Comparison of ENCODE assay signal across 25 cellular contexts in genomic region chr4:79366422-79366821, GRCh38. TPM values are rescaled to one million over a fixed set of nuclear protein-coding genes. Genes with fewer than 3 reads are reported as not detected.
A peak's percentile ranks its signal among the peaks of the same experiment; 100 is the strongest.
DNase-seq lines count a peak whose midpoint lies in the region; ATAC-seq, FAIRE-seq and TF ChIP-seq lines count a peak whose summit lies in the region.
"Had no signal": no experiment of that assay in that cellular context is flagged by ENCODE, and none has a peak within 500 bp of the region (broad histone marks: within the 10 kb centered on the region; RNA-seq: fewer than 3 reads in every experiment).

No MANE protein-coding gene starts in this region.

- TF ChIP-seq EP300 in A549 (IDR thresholded peaks at IDR 0.05): no peak
- no peak for TF ChIP-seq EP300 in K562 (IDR thresholded peaks at IDR 0.05; ENCODE audit: low read length)
- no peak for TF ChIP-seq EP300 in neural cell (conservative IDR thresholded peaks at IDR 0.05; ENCODE audit: poor library complexity, severe bottlenecking)

- no peak overlapping the region for H2AFZ ChIP-seq in K562 (ENCODE audit: low read depth, low read length)
- no peak overlapping the region for H2AFZ ChIP-seq in neural cell (ENCODE audit: low read depth, low read length)

- no peaks in the 10 kb centered on the region for H3K79me2 ChIP-seq in K562 (ENCODE audit: control insufficient read depth, insufficient read depth, low read length)
- no peaks in the 10 kb centered on the region for H3K79me2 ChIP-seq in neural cell (replicated peaks; ENCODE audit: insufficient read depth, low read length)

- peak overlapping the region in 1 of 2 donors; percentile 16 for H3K27ac Mint-ChIP-seq in activated naive CD4-positive, alpha-beta T cell treated with anti-CD3 and anti-CD28 coated beads, Interleukin-2, amount 50 U/mL, for 72 hours
- H3K27ac Mint-ChIP-seq: CD4-positive, alpha-beta memory T cell; GM23338; H9 had no signal

- POLR2A ChIA-PET in A549 (lab: Yijun Ruan, JAX): no interaction called here
- POLR2A ChIA-PET in K562 (lab: Yijun Ruan, JAX): no interaction called here

- no peaks in the 10 kb centered on the region for H3K9me3 Mint-ChIP-seq in activated naive CD4-positive, alpha-beta T cell treated with anti-CD3 and anti-CD28 coated beads, Interleukin-2, amount 50 U/mL, for 72 hours
- H3K9me3 Mint-ChIP-seq: GM23338, H9 had no signal

- H3K9ac ChIP-seq in K562 (ENCODE audit: insufficient read depth in 1 of 2, low read depth in 2 of 2, low read length in 2 of 2) (no peak overlapping the region), neural cell (ENCODE audit: low read length) (no peak overlapping the region)

- H3K27ac ChIP-seq in A549 (no peak overlapping the region), K562 (ENCODE audit: extremely low read depth, low read depth, low read length) (no peak overlapping the region), neural cell (ENCODE audit: low read length) (peak overlapping the region; percentile 78)

- no peaks in the 10 kb centered on the region for H3K9me1 ChIP-seq in K562 (ENCODE audit: control insufficient read depth, insufficient read depth, low read length)

- TF ChIP-seq CTCF in A549 (IDR thresholded peaks at IDR 0.05) (no peak), K562 (IDR thresholded peaks at IDR 0.05 in 2 of 3, conservative IDR thresholded peaks at IDR 0.05 in 1 of 3; ENCODE audit: insufficient read depth in 2 of 3, low read depth in 1 of 3, low read length in 3 of 3) (no peak), neural cell (IDR thresholded peaks at IDR 0.05; ENCODE audit: poor library complexity, severe bottlenecking) (no peak)

- CTCF ChIA-PET in A549 (lab: Yijun Ruan, JAX) (no interaction called here), K562 (lab: Yijun Ruan, JAX; ENCODE audit: low intra/inter-chr PET ratio) (no interaction called here)

- H3F3A ChIP-seq in neural cell (ENCODE audit: insufficient read depth, low read length, poor library complexity, severe bottlenecking): no peaks in the 10 kb centered on the region

- no peak for TF ChIP-seq POLR2A in A549 (IDR thresholded peaks at IDR 0.05; ENCODE audit: low read length)
- no peak for TF ChIP-seq POLR2A in K562 (conservative IDR thresholded peaks at IDR 0.05)

- in situ Hi-C loops in K562 (cut with MboI): no loop called here

- no peak overlapping the region for H3K4me2 ChIP-seq in A549
- H3K4me2 ChIP-seq in K562 (ENCODE audit: insufficient read depth, low read length): no peak overlapping the region
- peak overlapping the region; percentile 4 for H3K4me2 ChIP-seq in neural cell (ENCODE audit: low read length)
- H3K4me2 ChIP-seq: GM23338 had no signal

- H3K27me3 ChIP-seq in K562 (ENCODE audit: control insufficient read depth in 2 of 2, insufficient read depth in 2 of 2, low read length in 2 of 2) (no peaks in the 10 kb centered on the region), neural cell (ENCODE audit: insufficient read depth, low read depth, low read length) (no peaks in the 10 kb centered on the region)

- TF ChIP-seq RAD21 in A549 (conservative IDR thresholded peaks at IDR 0.05 in 1 of 2, IDR thresholded peaks at IDR 0.05 in 1 of 2) (no peak), K562 (CRISPR knock-in tag; conservative IDR thresholded peaks at IDR 0.05 in 1 of 2, IDR thresholded peaks at IDR 0.05 in 1 of 2) (no peak), neural cell (conservative IDR thresholded peaks at IDR 0.05) (no peak)

- H3K36me3 Mint-ChIP-seq in activated naive CD4-positive, alpha-beta T cell treated with anti-CD3 and anti-CD28 coated beads, Interleukin-2, amount 50 U/mL, for 72 hours: no peaks in the 10 kb centered on the region
- H3K36me3 Mint-ChIP-seq: CD4-positive, alpha-beta memory T cell had no signal

- H3K4me3 ChIP-seq in A549: no peak overlapping the region
- no peak overlapping the region for H3K4me3 ChIP-seq in K562
- no peak overlapping the region for H3K4me3 ChIP-seq in neural cell (ENCODE audit: low read length)
- H3K4me3 ChIP-seq: GM23338 had no signal

- BruUV-seq in K562 (replicated peaks; lab: Mats Ljungman, UMichigan): no TSS peak

- H4K20me1 ChIP-seq in K562 (replicated peaks; ENCODE audit: control insufficient read depth, insufficient read depth, low read length): no peaks in the 10 kb centered on the region
- H4K20me1 ChIP-seq in neural cell (ENCODE audit: insufficient read depth): no peaks in the 10 kb centered on the region

- DNase-seq in A549 (ENCODE audit: low read depth in 1 of 2, low spot score in 1 of 2) (no peak), NCI-H69 (lab: John Stamatoyannopoulos, UW) (peak; percentile 43), K562 (ENCODE audit: extremely low read depth in 1 of 4, low spot score in 3 of 4) (no peak), posterior cingulate gyrus (no peak)
- DNase-seq in activated naive CD4-positive, alpha-beta T cell treated with anti-CD3 and anti-CD28 coated beads, Interleukin-2, amount 50 U/mL, for 72 hours (ENCODE audit: low spot score in 2 of 2): no peak
- DNase-seq in activated CD4-positive, alpha-beta T cell treated with anti-CD3 and anti-CD28 coated beads, Interleukin-2, amount 50 U/mL, for 4 hours: no peak
- DNase-seq: 8988T; C1 segment of cervical spinal cord; Calu3; CD4-positive, alpha-beta memory T cell; COR-L47; DMS53; DMS79 treated with DMSO at 0.1 percent for 48 hours; GF-D8; H9 had no signal

- no peaks in the 10 kb centered on the region for H3K9me3 ChIP-seq in A549
- no peaks in the 10 kb centered on the region for H3K9me3 ChIP-seq in K562 (replicated peaks; ENCODE audit: control insufficient read depth, insufficient read depth, low read depth, low read length)
- H3K9me3 ChIP-seq in neural cell (ENCODE audit: low read length): no peaks in the 10 kb centered on the region

- no peaks in the 10 kb centered on the region for H3K9me2 ChIP-seq in neural cell (ENCODE audit: insufficient read depth, low read length)

- ATAC-seq in A549 (no peak), K562 (no peak)
- no peak for ATAC-seq in activated naive CD4-positive, alpha-beta T cell treated with anti-CD3 and anti-CD28 coated beads, Interleukin-2, amount 50 U/mL, for 72 hours
- ATAC-seq: GM23338, HCT116 had no signal

- FAIRE-seq in A549 (lab: Jason Lieb, UNC): no peak
- no peak for FAIRE-seq in K562 (lab: Jason Lieb, UNC)
- FAIRE-seq: GM12892, GM19239 had no signal

- H3K4me1 ChIP-seq in A549 (no peaks in the 10 kb centered on the region), K562 (replicated peaks in 1 of 2; ENCODE audit: control insufficient read depth in 2 of 2, insufficient read depth in 2 of 2, low read length in 2 of 2) (peaks cover 0 to 2% of the 10 kb centered on the region in 2 experiments; a peak in 1 of 5 replicates)

- H3K36me3 ChIP-seq in K562 (ENCODE audit: control insufficient read depth, insufficient read depth, low read length): no peaks in the 10 kb centered on the region
- no peaks in the 10 kb centered on the region for H3K36me3 ChIP-seq in neural cell (ENCODE audit: insufficient read depth, low read length)

- intact Hi-C loops in K562 (cut with micrococcal nuclease): no loop called here
- intact Hi-C loops in posterior cingulate gyrus (cut with DNase I): no loop called here

RNA-seq across cellular contexts. Expression of gene NAA11, which starts 40.6 kb away (rescaled TPM):
- polyA plus RNA-seq in A549 (2011; rRNA removed) (not detected in 2 replicates), A549 (2017; fragmentation: RNase III; extraction: RNeasy Plus Mini Kit Qiagen cat#74134 plus additional on column Dnase treatment) (not detected in 3 replicates), K562 (2011; rRNA removed) (30.8 and 33.3 TPM in 2 replicates), K562 (2014; fragmentation: Illumina TruSeq; extraction: Trizol) (26.9 and 34.6 TPM in 2 replicates), K562 (2014; fragmentation: Nextera tagmentation; extraction: Ambion mirVana) (10 to 100 TPM; 17.1 to 22.7 TPM), K562 (2014; rRNA removed) (21.3 and 22.1 TPM in 2 replicates), neural cell (not detected in 2 replicates)
- polyA plus RNA-seq in A549 (2012; cell fraction: cytosol; rRNA removed): not detected in 2 replicates
- polyA plus RNA-seq in A549 (2012; cell fraction: nucleus; rRNA removed): not detected in 2 replicates
- polyA minus RNA-seq in A549 (2011; rRNA and poly(A)+ RNA removed): not detected in 2 replicates
- total RNA-seq in K562 (2011; cell fraction: chromatin; rRNA removed; ENCODE audit: low replicate concordance): 25.0 and 37.2 TPM in 2 replicates
- 12.5 and 15.0 TPM in 2 replicates for total RNA-seq in K562 (2011; cell fraction: nucleolus; rRNA removed)
- total RNA-seq in K562 (2011; cell fraction: nucleoplasm; rRNA removed): 30.0 and 38.9 TPM in 2 replicates
- total RNA-seq in K562 (2014; rRNA removed) (20.4 and 21.1 TPM in 2 replicates), K562 (2014; rRNA removed; fragmentation: Illumina TruSeq; extraction: Trizol) (21.8 and 25.7 TPM in 2 replicates), K562 (2015; rRNA removed; fragmentation: Illumina TruSeq; extraction: Trizol) (27.7 and 30.9 TPM in 2 replicates), K562 (2021) (23.1 and 24.4 TPM in 2 replicates)
- polyA plus RNA-seq in K562 (2011; cell fraction: cytosol; rRNA removed): 20.7 and 26.1 TPM in 2 replicates
- polyA plus RNA-seq in K562 (2011; cell fraction: nucleus; rRNA removed): 35.9 and 38.4 TPM in 2 replicates
- 24.1 and 39.7 TPM in 2 replicates for polyA plus RNA-seq in K562 (2012)
- 45.5 and 47.7 TPM in 2 replicates for polyA minus RNA-seq in K562 (2011; rRNA and poly(A)+ RNA removed)
- polyA minus RNA-seq in K562 (2011; cell fraction: cytosol; rRNA and poly(A)+ RNA removed): 15.9 and 19.2 TPM in 2 replicates
- polyA minus RNA-seq in K562 (2011; cell fraction: nucleus; rRNA and poly(A)+ RNA removed): 21.4 and 33.4 TPM in 2 replicates
- not detected in 2 replicates for polyA minus RNA-seq in neural cell
- not detected for total RNA-seq in activated naive CD4-positive, alpha-beta T cell treated with anti-CD3 and anti-CD28 coated beads, Interleukin-2, amount 50 U/mL, for 72 hours
- total RNA-seq: A673; Calu3; CD4-positive, alpha-beta memory T cell; G401; GM23338; H9 had no signal
- polyA plus RNA-seq: BJ; CD4-positive, alpha-beta memory T cell; GM23338 had no signal

RNA-seq across cellular contexts. Expression of gene GK2, which starts 41.6 kb away (rescaled TPM):
- polyA plus RNA-seq in A549 (2011; rRNA removed) (not detected in 2 replicates), A549 (2017; fragmentation: RNase III; extraction: RNeasy Plus Mini Kit Qiagen cat#74134 plus additional on column Dnase treatment) (not detected in 3 replicates), K562 (2011; rRNA removed) (not detected in 2 replicates), K562 (2014; fragmentation: Illumina TruSeq; extraction: Trizol) (not detected in 2 replicates), K562 (2014; fragmentation: Nextera tagmentation; extraction: Ambion mirVana) (under 1 TPM in 1 of 2 experiments, not detected in 1; 0.07 TPM), K562 (2014; rRNA removed) (not detected in 2 replicates), neural cell (not detected in 2 replicates)
- not detected in 2 replicates for polyA plus RNA-seq in A549 (2012; cell fraction: cytosol; rRNA removed)
- polyA plus RNA-seq in A549 (2012; cell fraction: nucleus; rRNA removed): not detected in 2 replicates
- not detected in 2 replicates for polyA minus RNA-seq in A549 (2011; rRNA and poly(A)+ RNA removed)
- total RNA-seq in K562 (2011; cell fraction: chromatin; rRNA removed; ENCODE audit: low replicate concordance): not detected in 2 replicates
- not detected in 2 replicates for total RNA-seq in K562 (2011; cell fraction: nucleolus; rRNA removed)
- not detected in 2 replicates for total RNA-seq in K562 (2011; cell fraction: nucleoplasm; rRNA removed)
- total RNA-seq in K562 (2014; rRNA removed) (not detected in 2 replicates), K562 (2014; rRNA removed; fragmentation: Illumina TruSeq; extraction: Trizol) (not detected in 2 replicates), K562 (2015; rRNA removed; fragmentation: Illumina TruSeq; extraction: Trizol) (not detected in 2 replicates), K562 (2021) (not detected in 2 replicates)
- not detected in 2 replicates for polyA plus RNA-seq in K562 (2011; cell fraction: cytosol; rRNA removed)
- not detected in 2 replicates for polyA plus RNA-seq in K562 (2011; cell fraction: nucleus; rRNA removed)
- polyA plus RNA-seq in K562 (2012): 0.04 TPM in 1 of 2 replicates, not detected in the other
- not detected in 2 replicates for polyA minus RNA-seq in K562 (2011; rRNA and poly(A)+ RNA removed)
- polyA minus RNA-seq in K562 (2011; cell fraction: cytosol; rRNA and poly(A)+ RNA removed): not detected in 2 replicates
- polyA minus RNA-seq in K562 (2011; cell fraction: nucleus; rRNA and poly(A)+ RNA removed): not detected in 2 replicates
- not detected in 2 replicates for polyA minus RNA-seq in neural cell
- not detected for total RNA-seq in activated naive CD4-positive, alpha-beta T cell treated with anti-CD3 and anti-CD28 coated beads, Interleukin-2, amount 50 U/mL, for 72 hours
- total RNA-seq: A673; Calu3; CD4-positive, alpha-beta memory T cell; Daoy; G401; GM23338; H4; H9 had no signal
- polyA plus RNA-seq: BJ; CD4-positive, alpha-beta memory T cell; GM23338 had no signal

Comparison
In these comparisons a context has a peak if more than half of its experiments do, and no peak if none do; other contexts are left out.
1. RNA of gene NAA11, which starts 40.6 kb away (polyA plus RNA-seq): 17.1 to 39.7 TPM in K562; not detected in A549 and not detected in neural cell; every median in the first group is over 10 times any median in the second.
2. Of the 35 proteins assayed by ChIP-seq in both K562 and A549: peak only in K562: none; only in A549: none; in both: MAFK; in neither: 34.